ENCODE assay signal across 8 cellular contexts in genomic region chr19:40523322-40524047, GRCh38.
DNase-seq lines count a peak whose midpoint lies in the region; ATAC-seq lines count a peak whose summit lies in the region.

No MANE protein-coding gene starts in this region.

- DNase-seq in NCI-H2081 (lab: John Stamatoyannopoulos, UW) (peak; percentile 33 to 34), NCI-H2081 treated with DMSO at 0.1 percent for 48 hours (lab: John Stamatoyannopoulos, UW) (no peak), NCI-H146 (lab: John Stamatoyannopoulos, UW) (peak; percentile 56), T follicular helper cell (ENCODE audit: low read depth) (peak; percentile 12), T47D (ENCODE audit: low read depth in 1 of 2, low spot score in 1 of 2) (peak; percentile 50 to 86), kidney glomerular epithelial cell (lab: John Stamatoyannopoulos, UW) (peak; percentile 42)
- peak; percentile 27 for DNase-seq in stimulated activated naive CD4-positive, alpha-beta T cell treated with Interleukin-2 at 50 U/mL for 16 hours (lab: John Stamatoyannopoulos, UW)

- in situ Hi-C loops in T47D (cut with HindIII; ENCODE audit: low pct_unique_long_range_greater_than_20kb, low sequenced_read_pairs): no loop called here

- ATAC-seq in HG02870 (IDR thresholded peaks at IDR 0.05; ENCODE audit: unreplicated experiment): no peak
